Comparison of ENCODE assay signal across 32 cellular contexts in the genomic region with DNA sequence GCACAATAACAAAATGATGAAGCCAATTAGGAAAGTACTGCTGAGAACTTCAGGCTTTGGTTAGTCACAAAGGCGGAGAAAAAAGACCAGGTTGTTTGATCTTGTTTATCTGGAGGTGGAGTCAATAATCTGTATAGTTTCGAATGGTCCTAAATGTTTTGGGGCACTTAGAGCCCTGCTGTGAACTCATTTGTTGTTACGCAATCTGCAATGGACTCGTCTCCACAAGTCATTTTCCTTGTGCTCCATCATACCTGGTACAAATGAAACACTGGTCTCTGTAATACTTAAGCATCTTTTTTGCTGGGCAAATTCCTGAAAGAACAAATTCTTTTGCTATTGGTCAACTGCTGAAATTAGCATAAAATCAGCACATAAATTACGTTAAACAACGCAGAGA.
"Had no signal": no experiment of that assay in that cellular context is flagged by ENCODE, and none has a peak within 500 bp of the region (broad histone marks: within the 10 kb centered on the region; RNA-seq: fewer than 3 reads in every experiment).

No MANE protein-coding gene starts in this region.

- H3K4me1 Mint-ChIP-seq: activated B cell treated with CpG ODN at 0.5 μM for 24 hours had no signal

- H3K9ac ChIP-seq: KMS-11 had no signal

- H3K4me3 ChIP-seq: adrenal gland, body of pancreas, Peyer's patch had no signal

- H3K4me2 ChIP-seq: KMS-11 had no signal

- H3K4me3 Mint-ChIP-seq: activated B cell treated with CpG ODN at 0.5 μM for 24 hours; activated CD4-positive, alpha-beta memory T cell treated with anti-CD3 and anti-CD28 coated beads for 36 hours; activated naive CD4-positive, alpha-beta T cell treated with anti-CD3 and anti-CD28 coated beads for 36 hours; activated T-cell treated with anti-CD3 and anti-CD28 coated beads, Interleukin-2, amount 50 U/mL, for 4 hours; activated T-helper 1 cell treated with anti-CD3 and anti-CD28 coated beads, Interleukin-12 subunit alpha, Interleukin-12 subunit beta, Interleukin-2, Interleukin-4 antibody, amounts not matched to agents 30 ng/mL and 10 ng/mL and 1 ng/mL, durations not matched to agents 14 hours and 24 hours and 36 hours had no signal

- H3K27ac Mint-ChIP-seq: activated B cell treated with CpG ODN at 0.5 μM for 24 hours; activated CD4-positive, alpha-beta memory T cell treated with anti-CD3 and anti-CD28 coated beads for 36 hours; activated naive CD4-positive, alpha-beta T cell treated with anti-CD3 and anti-CD28 coated beads for 36 hours; activated naive CD4-positive, alpha-beta T cell treated with anti-CD3 and anti-CD28 coated beads, Interleukin-2, amount 50 U/mL, for 72 hours; activated T-helper 1 cell treated with anti-CD3 and anti-CD28 coated beads, Interleukin-12 subunit alpha, Interleukin-12 subunit beta, Interleukin-2, Interleukin-4 antibody, amounts not matched to agents 30 ng/mL and 10 ng/mL and 1 ng/mL, durations not matched to agents 14 hours and 24 hours and 36 hours had no signal

- H3K36me3 ChIP-seq: adrenal gland, Peyer's patch had no signal

- H3K36me3 Mint-ChIP-seq: activated CD4-positive, alpha-beta memory T cell treated with anti-CD3 and anti-CD28 coated beads for 36 hours; activated naive CD4-positive, alpha-beta T cell treated with anti-CD3 and anti-CD28 coated beads, Interleukin-2, amount 50 U/mL, for 72 hours; T-cell had no signal

- H3K9me3 ChIP-seq: adrenal gland, body of pancreas, Peyer's patch had no signal

- H3K27me3 ChIP-seq: body of pancreas, Peyer's patch had no signal

- H3K9me3 Mint-ChIP-seq: activated B cell treated with CpG ODN at 0.5 μM for 24 hours; activated CD4-positive, alpha-beta memory T cell treated with anti-CD3 and anti-CD28 coated beads for 36 hours; activated naive CD4-positive, alpha-beta T cell treated with anti-CD3 and anti-CD28 coated beads for 36 hours; activated T-cell treated with anti-CD3 and anti-CD28 coated beads, Interleukin-2, amount 50 U/mL, for 4 hours; activated T-helper 1 cell treated with anti-CD3 and anti-CD28 coated beads, Interleukin-12 subunit alpha, Interleukin-12 subunit beta, Interleukin-2, Interleukin-4 antibody, amounts not matched to agents 30 ng/mL and 10 ng/mL and 1 ng/mL, durations not matched to agents 14 hours and 24 hours and 36 hours; T-cell had no signal

- H3K27ac ChIP-seq: adrenal gland, body of pancreas, KMS-11, Peyer's patch, RWPE1, VCaP had no signal

- H3K4me1 ChIP-seq: adrenal gland, body of pancreas, Peyer's patch had no signal

- DNase-seq: activated B cell treated with CpG ODN at 0.5 μM for 24 hours; activated CD4-positive, alpha-beta memory T cell treated with anti-CD3 and anti-CD28 coated beads for 36 hours; activated CD4-positive, alpha-beta T cell treated with anti-CD3 and anti-CD28 coated beads for 4 hours; activated CD4-positive, alpha-beta T cell treated with anti-CD3 and anti-CD28 coated beads, Interleukin-2, amount 50 U/mL, for 1 hour; activated CD4-positive, CD25-positive, alpha-beta regulatory T cell treated with anti-CD3 and anti-CD28 coated beads, Interleukin-2, amount 50 U/mL, for 72 hours; activated CD8-positive, alpha-beta memory T cell treated with anti-CD3 and anti-CD28 coated beads, Interleukin-2, amount 50 U/mL, for 4 hours; activated gamma-delta T cell treated with Interleukin-2 at 50 U/mL for 16 hours; activated naive CD4-positive, alpha-beta T cell treated with anti-CD3 and anti-CD28 coated beads for 36 hours; activated T-cell treated with anti-CD3 and anti-CD28 coated beads for 4 hours; activated T-cell treated with anti-CD3 and anti-CD28 coated beads, Interleukin-2, amount 50 U/mL, for 4 hours; adrenal gland; body of pancreas; central memory CD4-positive, alpha-beta T cell; MM.1S; MV-4-11; NCI-H1105; NCI-H1417 treated with DMSO at 0.1 percent for 48 hours; NCI-H187 treated with DMSO at 0.1 percent for 48 hours; NCI-H2081 treated with DMSO at 0.1 percent for 48 hours; NCI-H345; NCI-H524 treated with DMSO at 0.1 percent for 48 hours; PC-3; Peyer's patch; SIG-M5; T-cell; T-helper 2 cell; T-helper 9 cell had no signal

- H3K27me3 Mint-ChIP-seq: activated B cell treated with CpG ODN at 0.5 μM for 24 hours had no signal
